ENCODE assay signal across 23 cellular contexts in genomic region chr7:142733271-142733670, GRCh38. TPM values are rescaled to one million over a fixed set of nuclear protein-coding genes. Genes with fewer than 3 reads are reported as not detected.
DNase-seq lines count a peak whose midpoint lies in the region; ATAC-seq, FAIRE-seq and TF ChIP-seq lines count a peak whose summit lies in the region.
"Had no signal": no experiment of that assay in that cellular context is flagged by ENCODE, and none has a peak within 500 bp of the region (broad histone marks: within the 10 kb centered on the region; RNA-seq: fewer than 3 reads in every experiment).

No MANE protein-coding gene starts in this region.

- H3K27me3 ChIP-seq in tibial artery = no peaks in the 10 kb centered on the region
- H3K27me3 ChIP-seq: breast epithelium, neutrophil, SJCRH30 had no signal

- no peak for TF ChIP-seq CTCF in tibial artery (IDR thresholded peaks at IDR 0.05)

- DNase-seq in GDM1 (lab: John Stamatoyannopoulos, UW) (peak; percentile 72), RPMI8226 (peak; percentile 92), T1000 (lab: John Stamatoyannopoulos, UW) (no peak), frontal cortex (ENCODE audit: low spot score in 2 of 2) (no peak), DMS153 (lab: John Stamatoyannopoulos, UW) (no peak), tibial artery (no peak)
- DNase-seq: activated CD8-positive, alpha-beta T cell treated with anti-CD3 and anti-CD28 coated beads, Interleukin-2, amount 10 ng/mL, durations not matched to agents 7 days and 5 days; dorsolateral prefrontal cortex; erythroblast; H7; left cardiac atrium; NCI-H2171; PC-3; retina; SJCRH30; T-helper 17 cell had no signal

- intact Hi-C loops in tibial artery (cut with DNase I; ENCODE audit: low total_unique reads) = no loop called here

- H3K27ac ChIP-seq in tibial artery = no peak overlapping the region
- H3K27ac ChIP-seq: A549, breast epithelium, C4-2B, dorsolateral prefrontal cortex, neutrophil, SJCRH30 had no signal

- peaks cover 0 to 4% (median 0%) of the 10 kb centered on the region in 3 donors for H3K9me3 ChIP-seq in tibial artery
- H3K9me3 ChIP-seq: A549, breast epithelium, neutrophil, SJCRH30 had no signal

- no peaks in the 10 kb centered on the region for H3K36me3 ChIP-seq in tibial artery
- H3K36me3 ChIP-seq: breast epithelium, neutrophil, SJCRH30 had no signal

- no peak overlapping the region for H3K4me3 ChIP-seq in tibial artery
- H3K4me3 ChIP-seq: A549, breast epithelium, dorsolateral prefrontal cortex, SJCRH30 had no signal

- no peak for FAIRE-seq in frontal cortex (lab: Jason Lieb, UNC)
- FAIRE-seq: A549 had no signal

- ATAC-seq in GM19397 (IDR thresholded peaks at IDR 0.05; ENCODE audit: unreplicated experiment) (peak; percentile 60), HG02852 (IDR thresholded peaks at IDR 0.05; ENCODE audit: unreplicated experiment) (peak; percentile 99)
- ATAC-seq: A549; activated CD8-positive, alpha-beta T cell treated with anti-CD3 and anti-CD28 coated beads, Interleukin-2, amount 10 ng/mL, durations not matched to agents 7 days and 5 days; left cardiac atrium; PC-3; T-helper 17 cell had no signal

- H3K4me1 ChIP-seq in tibial artery = no peaks in the 10 kb centered on the region
- H3K4me1 ChIP-seq: A549, breast epithelium, SJCRH30 had no signal

RNA-seq across cellular contexts. Expression of gene PRSS1, which starts 16.0 kb away (rescaled TPM):
- not detected for total RNA-seq in frontal cortex
- total RNA-seq: activated CD8-positive, alpha-beta T cell treated with anti-CD3 and anti-CD28 coated beads, Interleukin-2, amount 10 ng/mL, durations not matched to agents 7 days and 5 days; breast epithelium; dorsolateral prefrontal cortex; left cardiac atrium; PC-3; SJCRH30; T-helper 17 cell had no signal

RNA-seq across cellular contexts. Expression of gene PRSS2, which starts 37.5 kb away (rescaled TPM):
- not detected for total RNA-seq in frontal cortex
- total RNA-seq: activated CD8-positive, alpha-beta T cell treated with anti-CD3 and anti-CD28 coated beads, Interleukin-2, amount 10 ng/mL, durations not matched to agents 7 days and 5 days; breast epithelium; dorsolateral prefrontal cortex; left cardiac atrium; mononuclear cell; SJCRH30; T-helper 17 cell had no signal

Comparison
In these comparisons a context has a peak if more than half of its experiments do, and no peak if none do; other contexts are left out.
1. DNase-seq: peak in GDM1 (single experiment) and RPMI8226 (single experiment); none in T1000 (single experiment), frontal cortex (0 of 2), DMS153 (single experiment) and tibial artery (0 of 2).